ENCODE assay signal across 25 cellular contexts in the genomic region with DNA sequence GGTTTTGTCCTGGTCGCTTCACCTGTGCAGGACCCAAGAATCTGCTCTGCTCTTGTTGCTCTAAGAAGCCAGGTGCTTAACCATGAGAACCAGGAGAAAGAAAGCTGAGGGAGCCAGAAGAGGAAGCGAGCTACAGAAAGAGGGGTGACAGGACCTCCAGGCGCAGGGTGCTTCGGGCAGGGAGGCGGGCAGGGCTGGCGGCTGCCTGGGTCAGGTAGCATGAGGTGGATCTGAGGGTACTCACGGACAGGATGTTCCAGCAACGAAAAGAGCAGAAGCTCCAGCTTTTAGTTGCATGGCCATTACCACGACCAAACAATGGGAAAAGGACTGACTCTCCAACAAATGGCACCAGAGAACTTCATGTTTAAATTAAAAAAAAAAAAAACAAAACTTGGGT. TPM values are rescaled to one million over a fixed set of nuclear protein-coding genes. Genes with fewer than 3 reads are reported as not detected.
A peak's percentile ranks its signal among the peaks of the same experiment; 100 is the strongest.
DNase-seq lines count a peak whose midpoint lies in the region; ATAC-seq, FAIRE-seq and TF ChIP-seq lines count a peak whose summit lies in the region.
"Had no signal": no experiment of that assay in that cellular context is flagged by ENCODE, and none has a peak within 500 bp of the region (broad histone marks: within the 10 kb centered on the region; RNA-seq: fewer than 3 reads in every experiment).

No MANE protein-coding gene starts in this region.

- H3K36me3 ChIP-seq in GM23338 (ENCODE audit: insufficient read depth), result no peaks in the 10 kb centered on the region
- H3K36me3 ChIP-seq in trophoblast cell (ENCODE audit: control insufficient read depth in 1 of 2, insufficient read depth in 2 of 2, low read length in 2 of 2), result no peaks in the 10 kb centered on the region
- H3K36me3 ChIP-seq: BE2C, BLaER1 had no signal

- no peak overlapping the region for H3K27ac Mint-ChIP-seq in GM23338
- H3K27ac Mint-ChIP-seq: CD14-positive monocyte; CD4-positive, alpha-beta memory T cell; CD4-positive, CD25-positive, alpha-beta regulatory T cell; CD8-positive, alpha-beta memory T cell had no signal

- no peaks in the 10 kb centered on the region for H4K20me1 ChIP-seq in GM23338 (replicated peaks; ENCODE audit: insufficient read depth)
- H4K20me1 ChIP-seq: BLaER1 had no signal

- H3K14ac ChIP-seq in trophoblast cell (ENCODE audit: low read length), result no peak overlapping the region

- no CpG with 5 or more reads among the region's 9 CpGs for WGBS in trophoblast cell (ENCODE audit: extremely low coverage, insufficient coverage, insufficient read length)

- no peaks in the 10 kb centered on the region for H3K79me2 ChIP-seq in GM23338 (replicated peaks; ENCODE audit: insufficient read depth)
- H3K79me2 ChIP-seq in trophoblast cell (ENCODE audit: control insufficient read depth, insufficient read depth, low read length, poor library complexity), result no peaks in the 10 kb centered on the region

- no peak overlapping the region for H4K8ac ChIP-seq in trophoblast cell (ENCODE audit: low read depth, low read length)

- H3K4me1 ChIP-seq in GM23338 (ENCODE audit: insufficient read depth) (no peaks in the 10 kb centered on the region), trophoblast cell (ENCODE audit: control insufficient read depth in 1 of 2, insufficient read depth in 2 of 2, low read length in 2 of 2) (no peaks in the 10 kb centered on the region)
- H3K4me1 ChIP-seq: BE2C, BLaER1 had no signal

- H3K27me3 Mint-ChIP-seq in GM23338 (ENCODE audit: insufficient read depth, low read depth, poor library complexity), result no peaks in the 10 kb centered on the region
- H3K27me3 Mint-ChIP-seq: CD4-positive, alpha-beta memory T cell; CD4-positive, CD25-positive, alpha-beta regulatory T cell; CD8-positive, alpha-beta memory T cell had no signal

- no peak overlapping the region for H4K12ac ChIP-seq in trophoblast cell (ENCODE audit: low read depth, low read length)

- no peaks in the 10 kb centered on the region for H3K79me1 ChIP-seq in trophoblast cell (ENCODE audit: low read length)

- H3K9ac ChIP-seq in trophoblast cell (ENCODE audit: low read length), result no peak overlapping the region
- H3K9ac ChIP-seq: BLaER1 had no signal

- H3K18ac ChIP-seq in trophoblast cell (ENCODE audit: low read length), result no peak overlapping the region

- no peaks in the 10 kb centered on the region for H3K4me1 Mint-ChIP-seq in GM23338
- H3K4me1 Mint-ChIP-seq: CD14-positive monocyte; CD4-positive, alpha-beta memory T cell; CD4-positive, CD25-positive, alpha-beta regulatory T cell; CD8-positive, alpha-beta memory T cell had no signal

- H3K23ac ChIP-seq in trophoblast cell (ENCODE audit: low read length), result no peak overlapping the region

- TF ChIP-seq CTCF in GM23338 (conservative IDR thresholded peaks at IDR 0.05; ENCODE audit: low read depth in 2 of 2), result no peak

- H3K4me3 Mint-ChIP-seq in GM23338, result no peak overlapping the region
- H3K4me3 Mint-ChIP-seq: CD14-positive monocyte; CD4-positive, alpha-beta memory T cell; CD4-positive, CD25-positive, alpha-beta regulatory T cell; CD8-positive, alpha-beta memory T cell had no signal

- H2BK5ac ChIP-seq in trophoblast cell (ENCODE audit: low read depth, low read length, poor library complexity), result no peak overlapping the region

- no peak overlapping the region for H4K91ac ChIP-seq in trophoblast cell (ENCODE audit: low read depth, low read length)

- TF ChIP-seq POLR2A in H54 (IDR thresholded peaks at IDR 0.05; ENCODE audit: low read depth, low read length), result no peak

- H3K4me3 ChIP-seq in GM23338 (no peak overlapping the region), trophoblast cell (ENCODE audit: low read depth, low read length) (peak overlapping the region; percentile 48)
- H3K4me3 ChIP-seq: BLaER1, GM12878 had no signal

- no peaks in the 10 kb centered on the region for H3K27me3 ChIP-seq in GM23338 (ENCODE audit: insufficient read depth)
- H3K27me3 ChIP-seq in trophoblast cell (ENCODE audit: insufficient read depth, low read length), result no peaks in the 10 kb centered on the region
- H3K27me3 ChIP-seq: BE2C, BLaER1 had no signal

- DNase-seq in GM23338 (ENCODE audit: low spot score), result no peak
- peak; percentile 7 for DNase-seq in iPS-NIHi11 (ENCODE audit: low spot score)
- no peak for DNase-seq in trophoblast cell
- DNase-seq in H54 (ENCODE audit: insufficient read length, low spot score), result no peak
- no peak for DNase-seq in NCI-H2029 treated with DMSO at 0.1 percent for 48 hours (lab: John Stamatoyannopoulos, UW)
- DNase-seq: 8988T; ACHN; BE2C; C1 segment of cervical spinal cord; CD4-positive, alpha-beta memory T cell; CD4-positive, CD25-positive, alpha-beta regulatory T cell; CD8-positive, alpha-beta memory T cell; COR-L47; DMS 273 treated with DMSO at 0.1 percent for 48 hours; DMS153; DMS53; DMS79; DND-41; EL; GDM1 had no signal

- no peak for ATAC-seq in GM23338
- ATAC-seq: GM12878 had no signal

- H3K27ac ChIP-seq in GM23338 (ENCODE audit: low read depth), result no peak overlapping the region
- no peak overlapping the region for H3K27ac ChIP-seq in trophoblast cell (ENCODE audit: low read depth, low read length)
- H3K27ac ChIP-seq: BLaER1 had no signal

- FAIRE-seq in H54 (lab: Jason Lieb, UNC), result no peak
- FAIRE-seq: GM12878, GM12892, GM18507 had no signal

- H3K9me3 ChIP-seq in trophoblast cell (ENCODE audit: insufficient read depth, low read depth, low read length), result peaks cover 6% of the 10 kb centered on the region
- H3K9me3 ChIP-seq: BE2C had no signal

- no peaks in the 10 kb centered on the region for H3F3A ChIP-seq in GM23338 (replicated peaks; ENCODE audit: low read depth)

- no peak overlapping the region for H3K4me2 ChIP-seq in GM23338
- H3K4me2 ChIP-seq in trophoblast cell (ENCODE audit: low read length), result no peak overlapping the region
- H3K4me2 ChIP-seq: BLaER1 had no signal

- no peaks in the 10 kb centered on the region for H3K9me2 ChIP-seq in GM23338 (ENCODE audit: insufficient read depth)

- H2AK5ac ChIP-seq in trophoblast cell (ENCODE audit: low read length), result no peak overlapping the region

- peaks cover 3% of the 10 kb centered on the region; the same call in 1 of the 3 replicates for H3K36me3 Mint-ChIP-seq in GM23338 (ENCODE audit: low read depth)
- H3K36me3 Mint-ChIP-seq: CD14-positive monocyte; CD4-positive, alpha-beta memory T cell; CD4-positive, CD25-positive, alpha-beta regulatory T cell had no signal

- no peak overlapping the region for H2BK12ac ChIP-seq in trophoblast cell (ENCODE audit: low read length)

- peak overlapping the region; percentile 38; the same call in 1 of the 2 replicates for H2AFZ ChIP-seq in GM23338
- H2AFZ ChIP-seq in trophoblast cell (ENCODE audit: insufficient read depth, low read length, poor library complexity), result no peak overlapping the region

- no peak overlapping the region for H2BK120ac ChIP-seq in trophoblast cell (ENCODE audit: insufficient read depth, low read length, poor library complexity)

- no peak overlapping the region for H3K4ac ChIP-seq in trophoblast cell (ENCODE audit: low read depth, low read length)

- H3K9me3 Mint-ChIP-seq in GM23338, result peaks cover 34% of the 10 kb centered on the region

TF ChIP-seq in GM23338, 12 proteins besides CTCF, POLR2A, EP300 and RAD21:
- no peak for TF ChIP-seq ZNF114 (CRISPR knock-in tag; IDR thresholded peaks at IDR 0.05)
- no peak for TF ChIP-seq CREB1 (CRISPR knock-in tag; IDR thresholded peaks at IDR 0.05; ENCODE audit: low read depth)
- TF ChIP-seq ETS1 (IDR thresholded peaks at IDR 0.05), result no peak
- TF ChIP-seq, protein P1, sequence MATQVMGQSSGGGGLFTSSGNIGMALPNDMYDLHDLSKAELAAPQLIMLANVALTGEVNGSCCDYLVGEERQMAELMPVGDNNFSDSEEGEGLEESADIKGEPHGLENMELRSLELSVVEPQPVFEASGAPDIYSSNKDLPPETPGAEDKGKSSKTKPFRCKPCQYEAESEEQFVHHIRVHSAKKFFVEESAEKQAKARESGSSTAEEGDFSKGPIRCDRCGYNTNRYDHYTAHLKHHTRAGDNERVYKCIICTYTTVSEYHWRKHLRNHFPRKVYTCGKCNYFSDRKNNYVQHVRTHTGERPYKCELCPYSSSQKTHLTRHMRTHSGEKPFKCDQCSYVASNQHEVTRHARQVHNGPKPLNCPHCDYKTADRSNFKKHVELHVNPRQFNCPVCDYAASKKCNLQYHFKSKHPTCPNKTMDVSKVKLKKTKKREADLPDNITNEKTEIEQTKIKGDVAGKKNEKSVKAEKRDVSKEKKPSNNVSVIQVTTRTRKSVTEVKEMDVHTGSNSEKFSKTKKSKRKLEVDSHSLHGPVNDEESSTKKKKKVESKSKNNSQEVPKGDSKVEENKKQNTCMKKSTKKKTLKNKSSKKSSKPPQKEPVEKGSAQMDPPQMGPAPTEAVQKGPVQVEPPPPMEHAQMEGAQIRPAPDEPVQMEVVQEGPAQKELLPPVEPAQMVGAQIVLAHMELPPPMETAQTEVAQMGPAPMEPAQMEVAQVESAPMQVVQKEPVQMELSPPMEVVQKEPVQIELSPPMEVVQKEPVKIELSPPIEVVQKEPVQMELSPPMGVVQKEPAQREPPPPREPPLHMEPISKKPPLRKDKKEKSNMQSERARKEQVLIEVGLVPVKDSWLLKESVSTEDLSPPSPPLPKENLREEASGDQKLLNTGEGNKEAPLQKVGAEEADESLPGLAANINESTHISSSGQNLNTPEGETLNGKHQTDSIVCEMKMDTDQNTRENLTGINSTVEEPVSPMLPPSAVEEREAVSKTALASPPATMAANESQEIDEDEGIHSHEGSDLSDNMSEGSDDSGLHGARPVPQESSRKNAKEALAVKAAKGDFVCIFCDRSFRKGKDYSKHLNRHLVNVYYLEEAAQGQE (IDR thresholded peaks at IDR 0.05; ENCODE audit: unreplicated experiment), result no peak
- TF ChIP-seq ZNF331 (CRISPR knock-in tag; IDR thresholded peaks at IDR 0.05; ENCODE audit: low read depth), result no peak

RNA-seq across cellular contexts. Expression of gene ZNF724, which starts 59.9 kb away (rescaled TPM):
- 77.5 and 85.3 TPM in 2 replicates for total RNA-seq in GM23338 (2014; rRNA removed; shearing (Covaris generic))
- 33.8 and 35.4 TPM in 2 replicates for polyA plus RNA-seq in GM23338 (2016; fragmentation: Nextera tagmentation; extraction: Ambion mirVana)
- 9.3 and 9.7 TPM in 2 replicates for polyA plus RNA-seq in trophoblast cell (2013)
